In genomic region chr22:33438273-33438672, GRCh38 we compare ENCODE assay signal across 1 cellular context.
TF ChIP-seq lines count a peak whose summit lies in the region.

No MANE protein-coding gene starts in this region.

TF ChIP-seq in H1, 55 proteins besides CTCF, POLR2A, EP300 and RAD21 (continued from another document):
- TF ChIP-seq POLR2AphosphoS5 (IDR thresholded peaks at IDR 0.05; ENCODE audit: low read depth, low read length) (no peak), BACH1 (IDR thresholded peaks at IDR 0.05; ENCODE audit: low read length) (0 out of 2 replicates have a peak, but pooled peaks have one; percentile 16)
